Comparison of ENCODE assay signal across 1 cellular context in the genomic region with DNA sequence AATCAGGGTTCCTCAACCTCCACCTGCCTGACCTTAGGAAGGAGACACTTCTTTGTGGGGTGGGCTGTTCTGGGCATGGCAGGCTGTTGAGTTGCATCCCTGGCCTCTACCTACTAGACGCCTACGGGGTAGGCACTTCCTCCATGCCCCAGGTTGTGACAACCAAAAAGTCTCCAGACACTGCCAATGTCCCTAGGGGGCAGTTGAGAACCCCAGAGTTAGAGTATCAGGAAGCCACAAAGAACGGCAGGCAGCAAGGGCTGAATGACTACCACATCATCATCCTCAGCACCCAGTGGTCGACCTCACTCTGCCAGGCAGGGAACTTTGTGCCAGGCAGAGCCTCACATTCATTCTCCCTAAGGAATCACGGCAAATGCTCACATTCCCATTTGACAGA.
TF ChIP-seq lines count a peak whose summit lies in the region.

No MANE protein-coding gene starts in this region.

TF ChIP-seq in HepG2, 621 proteins besides CTCF, POLR2A, EP300 and RAD21:
- TF ChIP-seq, protein P1, sequence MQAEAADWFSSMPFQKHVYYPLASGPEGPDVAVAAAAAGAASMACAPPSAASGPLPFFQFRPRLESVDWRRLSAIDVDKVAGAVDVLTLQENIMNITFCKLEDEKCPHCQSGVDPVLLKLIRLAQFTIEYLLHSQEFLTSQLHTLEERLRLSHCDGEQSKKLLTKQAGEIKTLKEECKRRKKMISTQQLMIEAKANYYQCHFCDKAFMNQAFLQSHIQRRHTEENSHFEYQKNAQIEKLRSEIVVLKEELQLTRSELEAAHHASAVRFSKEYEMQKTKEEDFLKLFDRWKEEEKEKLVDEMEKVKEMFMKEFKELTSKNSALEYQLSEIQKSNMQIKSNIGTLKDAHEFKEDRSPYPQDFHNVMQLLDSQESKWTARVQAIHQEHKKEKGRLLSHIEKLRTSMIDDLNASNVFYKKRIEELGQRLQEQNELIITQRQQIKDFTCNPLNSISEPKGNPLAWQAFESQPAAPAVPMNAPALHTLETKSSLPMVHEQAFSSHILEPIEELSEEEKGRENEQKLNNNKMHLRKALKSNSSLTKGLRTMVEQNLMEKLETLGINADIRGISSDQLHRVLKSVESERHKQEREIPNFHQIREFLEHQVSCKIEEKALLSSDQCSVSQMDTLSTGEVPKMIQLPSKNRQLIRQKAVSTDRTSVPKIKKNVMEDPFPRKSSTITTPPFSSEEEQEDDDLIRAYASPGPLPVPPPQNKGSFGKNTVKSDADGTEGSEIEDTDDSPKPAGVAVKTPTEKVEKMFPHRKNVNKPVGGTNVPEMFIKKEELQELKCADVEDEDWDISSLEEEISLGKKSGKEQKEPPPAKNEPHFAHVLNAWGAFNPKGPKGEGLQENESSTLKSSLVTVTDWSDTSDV (CRISPR knock-in tag; IDR thresholded peaks at IDR 0.05), result no peak
- TF ChIP-seq, protein P2, sequence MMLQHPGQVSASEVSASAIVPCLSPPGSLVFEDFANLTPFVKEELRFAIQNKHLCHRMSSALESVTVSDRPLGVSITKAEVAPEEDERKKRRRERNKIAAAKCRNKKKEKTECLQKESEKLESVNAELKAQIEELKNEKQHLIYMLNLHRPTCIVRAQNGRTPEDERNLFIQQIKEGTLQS (CRISPR knock-in tag; IDR thresholded peaks at IDR 0.05), result no peak
- no peak for TF ChIP-seq ZNF460 (CRISPR knock-in tag; IDR thresholded peaks at IDR 0.05; ENCODE audit: borderline replicate concordance)
- 0 out of 2 replicates have a peak, but pooled peaks have one; percentile 19 for TF ChIP-seq ZNF629 (CRISPR knock-in tag; conservative IDR thresholded peaks at IDR 0.05)
- no peak for TF ChIP-seq CENPX (CRISPR knock-in tag; IDR thresholded peaks at IDR 0.05)
- TF ChIP-seq, protein P3, sequence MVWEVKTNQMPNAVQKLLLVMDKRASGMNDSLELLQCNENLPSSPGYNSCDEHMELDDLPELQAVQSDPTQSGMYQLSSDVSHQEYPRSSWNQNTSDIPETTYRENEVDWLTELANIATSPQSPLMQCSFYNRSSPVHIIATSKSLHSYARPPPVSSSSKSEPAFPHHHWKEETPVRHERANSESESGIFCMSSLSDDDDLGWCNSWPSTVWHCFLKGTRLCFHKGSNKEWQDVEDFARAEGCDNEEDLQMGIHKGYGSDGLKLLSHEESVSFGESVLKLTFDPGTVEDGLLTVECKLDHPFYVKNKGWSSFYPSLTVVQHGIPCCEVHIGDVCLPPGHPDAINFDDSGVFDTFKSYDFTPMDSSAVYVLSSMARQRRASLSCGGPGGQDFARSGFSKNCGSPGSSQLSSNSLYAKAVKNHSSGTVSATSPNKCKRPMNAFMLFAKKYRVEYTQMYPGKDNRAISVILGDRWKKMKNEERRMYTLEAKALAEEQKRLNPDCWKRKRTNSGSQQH (CRISPR knock-in tag; IDR thresholded peaks at IDR 0.05; ENCODE audit: low read depth), result no peak
